In genomic region chr4:146835096-146835495, GRCh38 we compare ENCODE assay signal across 11 cellular contexts.
"Had no signal": no experiment of that assay in that cellular context is flagged by ENCODE, and none has a peak within 500 bp of the region (broad histone marks: within the 10 kb centered on the region; RNA-seq: fewer than 3 reads in every experiment).

No MANE protein-coding gene starts in this region.

- H3K4me1 ChIP-seq: HAP-1 had no signal

- H3K9me3 ChIP-seq: HAP-1 had no signal

- H3K9ac ChIP-seq: GM23248 had no signal

- DNase-seq: GM23248, GOT3, H7, H9, HCEC 1CT, HFFc6 had no signal

- H3K36me3 ChIP-seq: HAP-1 had no signal

- H3K27ac ChIP-seq: GM23248 had no signal

- FAIRE-seq: H1, H54 had no signal

- H3K4me3 ChIP-seq: GM23248, GM23338, HAP-1 had no signal

- ATAC-seq: GM23338, HCT116 had no signal
